8 cellular contexts compared by ENCODE assay signal in genomic region chr12:45670339-45671065, GRCh38. TPM values are rescaled to one million over a fixed set of nuclear protein-coding genes. Genes with fewer than 3 reads are reported as not detected.
DNase-seq lines count a peak whose midpoint lies in the region; ATAC-seq and FAIRE-seq lines count a peak whose summit lies in the region.

No MANE protein-coding gene starts in this region.

- H3K4me1 Mint-ChIP-seq in activated T-cell treated with anti-CD3 and anti-CD28 coated beads, Interleukin-2, amount 50 U/mL, for 72 hours (ENCODE audit: low read depth): peaks cover 25% of the 10 kb centered on the region
- peaks cover 29% of the 10 kb centered on the region for H3K4me1 Mint-ChIP-seq in stimulated activated effector memory CD8-positive, alpha-beta T cell treated with anti-CD3 and anti-CD28 coated beads, Interleukin-12 subunit alpha, Interleukin-12 subunit beta, amount 100 ng/mL, for 72 hours

- no peaks in the 10 kb centered on the region for H3K9me3 Mint-ChIP-seq in activated T-cell treated with anti-CD3 and anti-CD28 coated beads, Interleukin-2, amount 50 U/mL, for 72 hours
- no peaks in the 10 kb centered on the region for H3K9me3 Mint-ChIP-seq in stimulated activated effector memory CD8-positive, alpha-beta T cell treated with anti-CD3 and anti-CD28 coated beads, Interleukin-12 subunit alpha, Interleukin-12 subunit beta, amount 100 ng/mL, for 72 hours

- peak overlapping the region; percentile 1 to 9 for H3K4me3 Mint-ChIP-seq in activated T-cell treated with anti-CD3 and anti-CD28 coated beads, Interleukin-2, amount 50 U/mL, for 72 hours
- no peak overlapping the region for H3K4me3 Mint-ChIP-seq in stimulated activated effector memory CD8-positive, alpha-beta T cell treated with anti-CD3 and anti-CD28 coated beads, Interleukin-12 subunit alpha, Interleukin-12 subunit beta, amount 100 ng/mL, for 72 hours

- no peaks in the 10 kb centered on the region for H3K36me3 Mint-ChIP-seq in activated T-cell treated with anti-CD3 and anti-CD28 coated beads, Interleukin-2, amount 50 U/mL, for 72 hours (ENCODE audit: insufficient read depth in 2 of 2)
- no peaks in the 10 kb centered on the region for H3K36me3 Mint-ChIP-seq in stimulated activated effector memory CD8-positive, alpha-beta T cell treated with anti-CD3 and anti-CD28 coated beads, Interleukin-12 subunit alpha, Interleukin-12 subunit beta, amount 100 ng/mL, for 72 hours

- ATAC-seq in activated T-cell treated with anti-CD3 and anti-CD28 coated beads, Interleukin-2, amount 50 U/mL, for 72 hours (replicated peaks in 1 of 2): peak; percentile 56 to 62
- peak; percentile 55 for ATAC-seq in HG02973 (IDR thresholded peaks at IDR 0.05; ENCODE audit: unreplicated experiment)
- ATAC-seq in stimulated activated effector memory CD8-positive, alpha-beta T cell treated with anti-CD3 and anti-CD28 coated beads, Interleukin-12 subunit alpha, Interleukin-12 subunit beta, amount 100 ng/mL, for 72 hours: peak; percentile 84

- peaks cover 24% of the 10 kb centered on the region for H3K27me3 Mint-ChIP-seq in activated T-cell treated with anti-CD3 and anti-CD28 coated beads, Interleukin-2, amount 50 U/mL, for 72 hours (ENCODE audit: low read depth)

- no peak for DNase-seq in activated T-cell treated with anti-CD3 and anti-CD28 coated beads, Interleukin-2, amount 50 U/mL, for 72 hours
- DNase-seq in activated T-cell treated with anti-CD3 and anti-CD28 coated beads for 4 hours: no peak
- peak; percentile 97 for DNase-seq in SIG-M5 treated with dmso at 0.1 percent for 504 hours (lab: John Stamatoyannopoulos, UW; ENCODE audit: unreplicated experiment)
- no peak for DNase-seq in stimulated activated effector memory CD8-positive, alpha-beta T cell treated with anti-CD3 and anti-CD28 coated beads, Interleukin-12 subunit alpha, Interleukin-12 subunit beta, amount 100 ng/mL, for 72 hours (ENCODE audit: low spot score in 2 of 2)
- DNase-seq in frontal cortex (ENCODE audit: low spot score in 2 of 2): no peak
- no peak for DNase-seq in SHP77 treated with DMSO at 0.1 percent for 48 hours (lab: John Stamatoyannopoulos, UW)
- DNase-seq in NCI-H2227 (lab: John Stamatoyannopoulos, UW; ENCODE audit: unreplicated experiment): no peak

- no peak overlapping the region for H3K27ac Mint-ChIP-seq in activated T-cell treated with anti-CD3 and anti-CD28 coated beads, Interleukin-2, amount 50 U/mL, for 72 hours
- H3K27ac Mint-ChIP-seq in stimulated activated effector memory CD8-positive, alpha-beta T cell treated with anti-CD3 and anti-CD28 coated beads, Interleukin-12 subunit alpha, Interleukin-12 subunit beta, amount 100 ng/mL, for 72 hours: no peak overlapping the region

- no peak for FAIRE-seq in frontal cortex (lab: Jason Lieb, UNC)

RNA-seq across cellular contexts. Expression of gene ARID2, which starts 59.0 kb away (rescaled TPM):
- 10 to 100 TPM; 29.6 TPM for total RNA-seq in activated T-cell treated with anti-CD3 and anti-CD28 coated beads, Interleukin-2, amount 50 U/mL, for 72 hours
- total RNA-seq in frontal cortex: 35.9 TPM
